9 cellular contexts compared by ENCODE assay signal in the genomic region with DNA sequence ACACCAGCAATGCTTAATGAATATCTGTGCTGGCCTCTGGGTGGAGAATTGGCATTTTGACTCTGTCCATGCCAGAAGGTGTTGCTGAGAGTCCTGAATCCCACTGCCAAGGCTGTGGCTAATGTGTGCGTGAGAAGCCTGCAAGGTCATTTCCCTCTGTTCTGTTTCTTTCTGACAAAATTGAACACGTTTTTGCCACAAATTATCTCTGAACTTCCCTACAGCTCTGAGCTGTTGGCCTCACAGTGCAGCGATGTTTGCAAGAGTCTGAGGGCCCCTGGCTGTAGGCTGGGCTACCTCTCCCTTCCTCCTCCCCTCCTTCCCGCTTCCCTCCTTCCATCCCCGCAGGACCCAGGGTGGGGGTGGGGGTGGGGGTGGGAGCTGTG.
DNase-seq lines count a peak whose midpoint lies in the region; ATAC-seq and TF ChIP-seq lines count a peak whose summit lies in the region.
"Had no signal": no experiment of that assay in that cellular context is flagged by ENCODE, and none has a peak within 500 bp of the region (broad histone marks: within the 10 kb centered on the region; RNA-seq: fewer than 3 reads in every experiment).

No MANE protein-coding gene starts in this region.

- peak overlapping the region in 2 of 4 donors; percentile 44 to 53 for H3K27ac ChIP-seq in gastroesophageal sphincter
- peak overlapping the region in 1 of 4 donors; percentile 71 for H3K27ac ChIP-seq in upper lobe of left lung
- H3K27ac ChIP-seq: C4-2B had no signal

- no CpG with 5 or more reads among the region's 5 CpGs for WGBS in gastroesophageal sphincter (ENCODE audit: low coverage in 1 of 2), 2 donors
- 17 to 33% methylated on average over 3 to 5 of the region's 5 CpGs for WGBS in upper lobe of left lung, 2 donors

- peaks cover 12 to 20% of the 10 kb centered on the region in 2 donors for H3K9me3 Mint-ChIP-seq in activated naive CD4-positive, alpha-beta T cell treated with anti-CD3 and anti-CD28 coated beads, Interleukin-2, amount 50 U/mL, for 72 hours
- peaks cover 30% of the 10 kb centered on the region for H3K9me3 Mint-ChIP-seq in activated naive CD4-positive, alpha-beta T cell treated with anti-CD3 and anti-CD28 coated beads for 36 hours

- no peak overlapping the region for H3K27ac Mint-ChIP-seq in activated naive CD4-positive, alpha-beta T cell treated with anti-CD3 and anti-CD28 coated beads, Interleukin-2, amount 50 U/mL, for 72 hours
- H3K27ac Mint-ChIP-seq in activated naive CD4-positive, alpha-beta T cell treated with anti-CD3 and anti-CD28 coated beads for 36 hours: no peak overlapping the region

- intact Hi-C loops in activated naive CD4-positive, alpha-beta T cell treated with anti-CD3 and anti-CD28 coated beads for 36 hours (cut with micrococcal nuclease): no loop called here

- POLR2A ChIA-PET in GM10248 (lab: Yijun Ruan, JAX): no interaction called here

- in situ Hi-C loops in GM13977 (cut with MboI; ENCODE audit: low pct_unique_long_range_greater_than_20kb, low sequenced_read_pairs, unreplicated experiment): no loop called here

- TF ChIP-seq POLR2A in gastroesophageal sphincter (IDR thresholded peaks at IDR 0.05): no peak
- TF ChIP-seq POLR2A in upper lobe of left lung (IDR thresholded peaks at IDR 0.05): no peak

- TF ChIP-seq EP300 in gastroesophageal sphincter (IDR thresholded peaks at IDR 0.05): no peak
- TF ChIP-seq EP300 in upper lobe of left lung (IDR thresholded peaks at IDR 0.05): no peak

- H3K4me3 Mint-ChIP-seq in activated naive CD4-positive, alpha-beta T cell treated with anti-CD3 and anti-CD28 coated beads for 36 hours: no peak overlapping the region

- peak overlapping the region in 1 of 2 donors; percentile 29 for H3K4me3 ChIP-seq in gastroesophageal sphincter
- peak overlapping the region in 2 of 4 donors; percentile 0 to 1 for H3K4me3 ChIP-seq in upper lobe of left lung

- H3K27me3 Mint-ChIP-seq in activated naive CD4-positive, alpha-beta T cell treated with anti-CD3 and anti-CD28 coated beads for 36 hours (ENCODE audit: low read depth): peaks cover 22% of the 10 kb centered on the region

- no peak for DNase-seq in activated naive CD4-positive, alpha-beta T cell treated with anti-CD3 and anti-CD28 coated beads, Interleukin-2, amount 50 U/mL, for 72 hours (ENCODE audit: low spot score in 2 of 2)
- no peak for DNase-seq in activated naive CD4-positive, alpha-beta T cell treated with anti-CD3 and anti-CD28 coated beads for 36 hours
- no peak for DNase-seq in upper lobe of left lung
- no peak for DNase-seq in GM13977 (ENCODE audit: low spot score)
- DNase-seq in GM10248 (ENCODE audit: extremely low spot score): no peak
- DNase-seq in NCI-H146 treated with DMSO at 0.1 percent for 48 hours (lab: John Stamatoyannopoulos, UW; ENCODE audit: unreplicated experiment): no peak

- TF ChIP-seq CTCF in gastroesophageal sphincter (IDR thresholded peaks at IDR 0.05) (peak in 1 of 4 experiments; percentile 21), upper lobe of left lung (IDR thresholded peaks at IDR 0.05) (no peak), GM13977 (IDR thresholded peaks at IDR 0.05; ENCODE audit: extremely low read depth, insufficient read depth, missing control alignments) (no peak), GM10248 (IDR thresholded peaks at IDR 0.05; ENCODE audit: control extremely low read depth, extremely low read depth, low read depth, missing control alignments) (no peak)

- peaks cover 18 to 38% of the 10 kb centered on the region in 2 donors for H3K36me3 Mint-ChIP-seq in activated naive CD4-positive, alpha-beta T cell treated with anti-CD3 and anti-CD28 coated beads, Interleukin-2, amount 50 U/mL, for 72 hours
- H3K36me3 Mint-ChIP-seq in activated naive CD4-positive, alpha-beta T cell treated with anti-CD3 and anti-CD28 coated beads for 36 hours (ENCODE audit: low read depth): peaks cover 7% of the 10 kb centered on the region

- CTCF ChIA-PET in activated naive CD4-positive, alpha-beta T cell treated with anti-CD3 and anti-CD28 coated beads for 36 hours (lab: Charles Lee): no interaction called here
- CTCF ChIA-PET in GM10248 (lab: Yijun Ruan, JAX): no interaction called here

- H3K9me3 ChIP-seq in gastroesophageal sphincter: peaks cover 0 to 29% (median 0%) of the 10 kb centered on the region in 3 donors
- H3K9me3 ChIP-seq in upper lobe of left lung: peaks cover 10 to 27% (median 23%) of the 10 kb centered on the region in 4 donors

- H3K4me1 ChIP-seq in gastroesophageal sphincter: peaks cover 0 to 21% (median 13%) of the 10 kb centered on the region in 3 donors
- H3K4me1 ChIP-seq in upper lobe of left lung: peaks cover 3 to 13% (median 10%) of the 10 kb centered on the region in 4 donors

- peak; percentile 29 to 51 for ATAC-seq in activated naive CD4-positive, alpha-beta T cell treated with anti-CD3 and anti-CD28 coated beads, Interleukin-2, amount 50 U/mL, for 72 hours
- ATAC-seq in HG03521 (IDR thresholded peaks at IDR 0.05; ENCODE audit: unreplicated experiment) (peak; percentile 34), gastroesophageal sphincter (peak; percentile 41), upper lobe of left lung (ENCODE audit: low FRiP score in 2 of 2) (peak; percentile 54 to 55)

- H3K4me1 Mint-ChIP-seq in activated naive CD4-positive, alpha-beta T cell treated with anti-CD3 and anti-CD28 coated beads for 36 hours (ENCODE audit: low read depth): peaks cover 3% of the 10 kb centered on the region

- H3K36me3 ChIP-seq in gastroesophageal sphincter (no peaks in the 10 kb centered on the region), upper lobe of left lung (no peaks in the 10 kb centered on the region)

- H3K27me3 ChIP-seq in gastroesophageal sphincter (peaks cover 15% of the 10 kb centered on the region), upper lobe of left lung (no peaks in the 10 kb centered on the region)
